Comparison of ENCODE assay signal across 9 cellular contexts in genomic region chr6:41200901-41201783, GRCh38. TPM values are rescaled to one million over a fixed set of nuclear protein-coding genes. Genes with fewer than 3 reads are reported as not detected.
DNase-seq lines count a peak whose midpoint lies in the region; ATAC-seq lines count a peak whose summit lies in the region.
"Had no signal": no experiment of that assay in that cellular context is flagged by ENCODE, and none has a peak within 500 bp of the region (broad histone marks: within the 10 kb centered on the region; RNA-seq: fewer than 3 reads in every experiment).

Gene TREML2 (minus strand): TSS chr6:41201149. CDS start chr6:41201008, 141 bp downstream.

- no peaks in the 10 kb centered on the region for H3K9me3 ChIP-seq in thymus (ENCODE audit: control insufficient read depth)
- H3K9me3 ChIP-seq: SJSA1 had no signal

- peak within 1 kb of the TSS; percentile 34 for H3K4me3 ChIP-seq in thymus (ENCODE audit: low read length)
- H3K4me3 ChIP-seq: SJSA1 had no signal

- peak; percentile 62 for DNase-seq in activated CD4-positive, alpha-beta T cell treated with anti-CD3 and anti-CD28 coated beads for 36 hours
- DNase-seq in activated CD4-positive, alpha-beta T cell treated with anti-CD3 and anti-CD28 coated beads for 1 hour = no peak
- DNase-seq in SW480 (ENCODE audit: low spot score) (peak; percentile 33), anterior cingulate cortex (lab: John Stamatoyannopoulos, UW) (no peak), NCI-H2171 (lab: John Stamatoyannopoulos, UW) (no peak)

- no peaks in the 10 kb centered on the region for H3K27me3 Mint-ChIP-seq in activated CD4-positive, alpha-beta T cell treated with anti-CD3 and anti-CD28 coated beads for 36 hours

- peak within 1 kb of the TSS; percentile 93 for H3K27ac Mint-ChIP-seq in activated CD4-positive, alpha-beta T cell treated with anti-CD3 and anti-CD28 coated beads for 36 hours

- intact Hi-C loops in activated CD4-positive, alpha-beta T cell treated with anti-CD3 and anti-CD28 coated beads for 36 hours (cut with DNase I, micrococcal nuclease) = loop anchor here in 1 of 2 experiments (1.0 kb wide), 1 partner anchor 129 kb away; the partner anchor contains the start of genes NFYA and OARD1

- 7% methylated on average over 12 of the region's 12 CpGs for WGBS in thymus

- peaks cover 2% of the 10 kb centered on the region for H3K36me3 Mint-ChIP-seq in activated CD4-positive, alpha-beta T cell treated with anti-CD3 and anti-CD28 coated beads for 36 hours (ENCODE audit: low read depth)

- CTCF ChIA-PET in activated CD4-positive, alpha-beta T cell treated with anti-CD3 and anti-CD28 coated beads for 36 hours (lab: Charles Lee) = interaction anchor here (1.0 to 3.0 kb wide), 5 partner anchors 9 to 127 kb away, joined by 3 to 15 read pairs (median 5); no protein-coding TSS in a partner anchor

- POLR2A ChIA-PET in activated CD4-positive, alpha-beta T cell treated with anti-CD3 and anti-CD28 coated beads for 36 hours (lab: Charles Lee) = interaction anchor here (1.5 kb wide), 1 partner anchor 133 kb away, joined by 4 read pairs; no protein-coding TSS in a partner anchor

- no peaks in the 10 kb centered on the region for H3K36me3 ChIP-seq in thymus (ENCODE audit: control insufficient read depth, insufficient read depth)
- H3K36me3 ChIP-seq: SJSA1 had no signal

- peak within 1 kb of the TSS; percentile 99 for H3K27ac ChIP-seq in thymus (ENCODE audit: low read depth)
- H3K27ac ChIP-seq: SJSA1 had no signal

- H3K4me1 Mint-ChIP-seq in activated CD4-positive, alpha-beta T cell treated with anti-CD3 and anti-CD28 coated beads for 36 hours = peaks cover 55% of the 10 kb centered on the region

- no peaks in the 10 kb centered on the region for H3K27me3 ChIP-seq in thymus (ENCODE audit: control insufficient read depth, insufficient read depth)

- H3K9me3 Mint-ChIP-seq in activated CD4-positive, alpha-beta T cell treated with anti-CD3 and anti-CD28 coated beads for 36 hours (ENCODE audit: low read depth) = no peaks in the 10 kb centered on the region

- H3K4me1 ChIP-seq in thymus (ENCODE audit: control insufficient read depth, insufficient read depth, low read length) = peaks cover 25% of the 10 kb centered on the region
- H3K4me1 ChIP-seq: SJSA1 had no signal

- H3K4me3 Mint-ChIP-seq in activated CD4-positive, alpha-beta T cell treated with anti-CD3 and anti-CD28 coated beads for 36 hours = peak within 1 kb of the TSS; percentile 71

- ATAC-seq in activated CD4-positive, alpha-beta T cell treated with anti-CD3 and anti-CD28 coated beads for 36 hours = peak; percentile 13
- ATAC-seq in esophagus mucosa = peak; percentile 26
- ATAC-seq in GM18517 (IDR thresholded peaks at IDR 0.05; ENCODE audit: unreplicated experiment) = no peak

RNA-seq across cellular contexts. Expression of gene TREML2, which starts in this region (rescaled TPM):
- total RNA-seq in activated CD4-positive, alpha-beta T cell treated with anti-CD3 and anti-CD28 coated beads for 36 hours = 1 to 10 TPM; 7.1 to 8.2 TPM
- total RNA-seq in esophagus mucosa = 0.04 TPM
- polyA plus RNA-seq in thymus = 1.3 TPM
- total RNA-seq: SJSA1 had no signal

Comparison
In these comparisons a context has a peak if more than half of its experiments do, and no peak if none do; other contexts are left out.
1. DNase-seq: peak in activated CD4-positive, alpha-beta T cell treated with anti-CD3 and anti-CD28 coated beads for 36 hours (single experiment) and SW480 (single experiment); none in activated CD4-positive, alpha-beta T cell treated with anti-CD3 and anti-CD28 coated beads for 1 hour (single experiment), anterior cingulate cortex (0 of 58) and NCI-H2171 (single experiment).
2. Peak in ATAC-seq in esophagus mucosa; RNA of the gene not detected or under 1 TPM.